20 cellular contexts compared by ENCODE assay signal in genomic region chr20:3180319-3180718, GRCh38. TPM values are rescaled to one million over a fixed set of nuclear protein-coding genes. Genes with fewer than 3 reads are reported as not detected.
DNase-seq lines count a peak whose midpoint lies in the region; ATAC-seq, FAIRE-seq and TF ChIP-seq lines count a peak whose summit lies in the region.
"Had no signal": no experiment of that assay in that cellular context is flagged by ENCODE, and none has a peak within 500 bp of the region (broad histone marks: within the 10 kb centered on the region; RNA-seq: fewer than 3 reads in every experiment).

No MANE protein-coding gene starts in this region.

- H3K27ac ChIP-seq in WERI-Rb-1 (no peak overlapping the region), HepG2 (ENCODE audit: extremely low read length, insufficient read depth, low read length) (no peak overlapping the region), endodermal cell (ENCODE audit: low read depth, low read length) (no peak overlapping the region)
- H3K27ac ChIP-seq: HL-60 had no signal

- H3K9ac ChIP-seq in HepG2 (ENCODE audit: insufficient read depth, low read depth, low read length) (no peak overlapping the region), endodermal cell (ENCODE audit: extremely low read depth, low read length, poor library complexity, severe bottlenecking) (no peak overlapping the region)

- no peaks in the 10 kb centered on the region; the same call in none of the 2 replicates for H3K36me3 ChIP-seq in WERI-Rb-1
- no peaks in the 10 kb centered on the region; a peak in 2 of 5 replicates for H3K36me3 ChIP-seq in HepG2 (replicated peaks in 1 of 2; ENCODE audit: control insufficient read depth in 1 of 2, insufficient read depth in 2 of 2, low read length in 2 of 2)
- H3K36me3 ChIP-seq in endodermal cell (ENCODE audit: control insufficient read depth, insufficient read depth, low read length), result no peaks in the 10 kb centered on the region
- H3K36me3 ChIP-seq: BE2C had no signal

- H3K27me3 ChIP-seq in WERI-Rb-1 (ENCODE audit: insufficient read depth, low read depth, severe bottlenecking) (no peaks in the 10 kb centered on the region), HepG2 (ENCODE audit: control insufficient read depth in 1 of 2, insufficient read depth in 2 of 2, low read length in 2 of 2) (no peaks in the 10 kb centered on the region), endodermal cell (ENCODE audit: control insufficient read depth, insufficient read depth, low read length, poor library complexity, severe bottlenecking) (no peaks in the 10 kb centered on the region)

- peaks cover 3% of the 10 kb centered on the region for H3K4me1 Mint-ChIP-seq in HFFc6 (ENCODE audit: low read depth)
- H3K4me1 Mint-ChIP-seq in endodermal cell, result peaks cover 9% of the 10 kb centered on the region
- H3K4me1 Mint-ChIP-seq: CD8-positive, alpha-beta memory T cell had no signal

- no peak for TF ChIP-seq RAD21 in HepG2 (CRISPR knock-in tag; IDR thresholded peaks at IDR 0.05)

- no peak for TF ChIP-seq POLR2A in HepG2 (IDR thresholded peaks at IDR 0.05; ENCODE audit: insufficient read depth in 1 of 2, low read depth in 2 of 2, low read length in 2 of 2)

- no peak for ATAC-seq in HepG2
- no peak for ATAC-seq in GM18907 (IDR thresholded peaks at IDR 0.05; ENCODE audit: unreplicated experiment)
- ATAC-seq: GM23338 had no signal

- no TSS peak for BruUV-seq in HepG2 (replicated peaks; lab: Mats Ljungman, UMichigan)

- H3K9me3 ChIP-seq in WERI-Rb-1 (ENCODE audit: severe bottlenecking) (no peaks in the 10 kb centered on the region), HepG2 (ENCODE audit: low read length) (no peaks in the 10 kb centered on the region), endodermal cell (ENCODE audit: control insufficient read depth, low read length) (no peaks in the 10 kb centered on the region)
- H3K9me3 ChIP-seq: BE2C had no signal

- TF ChIP-seq CTCF in HFFc6 (IDR thresholded peaks at IDR 0.05), result no peak
- TF ChIP-seq CTCF in WERI-Rb-1 (IDR thresholded peaks at IDR 0.05; ENCODE audit: low read depth, low read length), result no peak
- no peak for TF ChIP-seq CTCF in HepG2 (CRISPR knock-in tag; IDR thresholded peaks at IDR 0.05)
- no peak for TF ChIP-seq CTCF in endodermal cell (conservative IDR thresholded peaks at IDR 0.05)

- 0 out of 2 replicates have a peak, but pooled peaks cover 3% of the 10 kb centered on the region for H3K27me3 Mint-ChIP-seq in HFFc6 (ENCODE audit: insufficient read depth)
- no peaks in the 10 kb centered on the region for H3K27me3 Mint-ChIP-seq in endodermal cell (ENCODE audit: insufficient read depth)
- H3K27me3 Mint-ChIP-seq: CD8-positive, alpha-beta memory T cell had no signal

- H3K4me3 ChIP-seq in WERI-Rb-1 (ENCODE audit: low read depth, low read length) (no peak overlapping the region), HepG2 (replicated peaks in 1 of 3; ENCODE audit: insufficient read depth in 1 of 3, low read depth in 2 of 3, low read length in 3 of 3) (no peak overlapping the region), endodermal cell (ENCODE audit: low read length) (no peak overlapping the region)
- H3K4me3 ChIP-seq: GM23338 had no signal

- CTCF ChIA-PET in HepG2 (lab: Yijun Ruan, JAX; ENCODE audit: low intra/inter-chr PET ratio, low total read pairs), result no interaction called here

- 0 out of 2 replicates have a peak overlapping the region, but pooled peaks have one; percentile 5 for H3K27ac Mint-ChIP-seq in HFFc6
- no peak overlapping the region for H3K27ac Mint-ChIP-seq in endodermal cell
- H3K27ac Mint-ChIP-seq: CD4-positive, CD25-positive, alpha-beta regulatory T cell; GM23338 had no signal

- WGBS in HepG2 (ENCODE audit: low lambda C conversion rate), result 85% methylated on average over 4 of the region's 4 CpGs
- WGBS in endodermal cell (ENCODE audit: insufficient coverage in 1 of 2, insufficient read length in 1 of 2), 2 experiments, result 63 to 75% methylated on average over 2 to 4 of the region's 4 CpGs

- H3K9me3 Mint-ChIP-seq in HFFc6 (no peaks in the 10 kb centered on the region), endodermal cell (no peaks in the 10 kb centered on the region)
- H3K9me3 Mint-ChIP-seq: CD4-positive, CD25-positive, alpha-beta regulatory T cell; CD8-positive, alpha-beta memory T cell; GM23338 had no signal

- no peaks in the 10 kb centered on the region for H4K20me1 ChIP-seq in HepG2 (ENCODE audit: insufficient read depth, low read length)

- intact Hi-C loops in HepG2 (cut with micrococcal nuclease; ENCODE audit: unreplicated experiment), result no loop called here

- no peak for TF ChIP-seq EP300 in HepG2 (IDR thresholded peaks at IDR 0.05; ENCODE audit: low read depth in 2 of 2, low read length in 2 of 2)
- no peak for TF ChIP-seq EP300 in HepG2 (CRISPR knock-in tag; IDR thresholded peaks at IDR 0.05; ENCODE audit: borderline replicate concordance)

- DNase-seq in HFFc6, result no peak
- DNase-seq in WERI-Rb-1, result peak; percentile 36
- DNase-seq in HepG2 (ENCODE audit: low spot score), result no peak
- no peak for DNase-seq in activated CD8-positive, alpha-beta memory T cell treated with anti-CD3 and anti-CD28 coated beads for 24 hours
- DNase-seq in endodermal cell, result no peak
- DNase-seq: BE2C; C1 segment of cervical spinal cord; CD4-positive, CD25-positive, alpha-beta regulatory T cell; COR-L47; HCEC 1CT; IMR-90 had no signal

- H2AFZ ChIP-seq in HepG2 (ENCODE audit: low read length), result no peak overlapping the region
- H2AFZ ChIP-seq: GM23338 had no signal

- no peak for FAIRE-seq in HepG2 (lab: Jason Lieb, UNC)
- FAIRE-seq: D721Med, G401.6, GM12892, GM18507, H54 had no signal

- H3K4me1 ChIP-seq in HepG2 (ENCODE audit: insufficient read depth, low read length) (peaks cover 10% of the 10 kb centered on the region), endodermal cell (ENCODE audit: control insufficient read depth, insufficient read depth, low read length) (peaks cover 5% of the 10 kb centered on the region)
- H3K4me1 ChIP-seq: BE2C had no signal

- H3K4me3 Mint-ChIP-seq in HFFc6, result no peak overlapping the region
- no peak overlapping the region for H3K4me3 Mint-ChIP-seq in endodermal cell
- H3K4me3 Mint-ChIP-seq: CD4-positive, CD25-positive, alpha-beta regulatory T cell; CD8-positive, alpha-beta memory T cell; GM23338 had no signal

- H3K79me2 ChIP-seq in HepG2 (ENCODE audit: insufficient read depth, low read length), result peaks cover 2% of the 10 kb centered on the region

- H3K36me3 Mint-ChIP-seq in HFFc6 (ENCODE audit: low read depth), result no peaks in the 10 kb centered on the region
- H3K36me3 Mint-ChIP-seq in endodermal cell (ENCODE audit: low read depth), result peaks cover 7% of the 10 kb centered on the region
- H3K36me3 Mint-ChIP-seq: CD4-positive, CD25-positive, alpha-beta regulatory T cell; CD8-positive, alpha-beta memory T cell had no signal

- in situ Hi-C loops in HepG2 (cut with HindIII; ENCODE audit: extremely low pct_ligation_motif_present, low pct_unique_long_range_greater_than_20kb), result no loop called here

- POLR2A ChIA-PET in HepG2 (lab: Yijun Ruan, JAX), result no interaction called here

- no peak overlapping the region for H3K4me2 ChIP-seq in HepG2 (ENCODE audit: low read depth, low read length)
- H3K4me2 ChIP-seq: GM23338 had no signal

RNA-seq across cellular contexts. Expression of gene LZTS3, which starts 7.0 kb away (rescaled TPM):
- 1 to 10 TPM; 2.7 to 6.1 (median 3.0) TPM for total RNA-seq in HFFc6 (2021; fragmentation: NEBNext Ultra II Directional; extraction: Animal tissue kit (Norgen Biotek cat#: 25700))
- total RNA-seq in HepG2 (2016; rRNA removed; fragmentation: Illumina TruSeq; extraction: Trizol) (7.4 and 10.1 TPM in 2 replicates), endodermal cell (10 to 100 TPM; 26.8 to 27.7 TPM)
- total RNA-seq in HepG2 (2016; cell fraction: cytosol; rRNA removed; fragmentation: Illumina TruSeq; extraction: Trizol; ENCODE audit: low read depth), result 1.6 and 1.9 TPM in 2 replicates
- 7.6 and 10.2 TPM in 2 replicates for total RNA-seq in HepG2 (2016; cell fraction: insoluble cytoplasmic fraction; rRNA removed; fragmentation: Illumina TruSeq; extraction: Trizol)
- 5.4 and 6.1 TPM in 2 replicates for total RNA-seq in HepG2 (2016; cell fraction: membrane; rRNA removed; fragmentation: Illumina TruSeq; extraction: Trizol)
- 7.0 and 8.3 TPM in 2 replicates for total RNA-seq in HepG2 (2016; cell fraction: nucleus; rRNA removed; fragmentation: Illumina TruSeq; extraction: Trizol)
- 31.3 and 49.2 TPM in 2 replicates for polyA plus RNA-seq in HepG2 (2011; rRNA removed)
- 33.5 and 37.7 TPM in 2 replicates for polyA plus RNA-seq in HepG2 (2011; cell fraction: cytosol; rRNA removed)
- polyA plus RNA-seq in HepG2 (2011; cell fraction: nucleus; rRNA removed), result 96.7 and 99.2 TPM in 2 replicates
- polyA plus RNA-seq in HepG2 (2012), result 15.6 and 27.0 TPM in 2 replicates
- polyA plus RNA-seq in HepG2 (2016; cell fraction: cytosol; fragmentation: Illumina TruSeq; extraction: Trizol; ENCODE audit: low read depth), result 1.5 TPM in 2 replicates
- polyA plus RNA-seq in HepG2 (2016; cell fraction: insoluble cytoplasmic fraction; fragmentation: Illumina TruSeq; extraction: Trizol; ENCODE audit: low read depth), result 10.0 and 11.9 TPM in 2 replicates
- 5.0 and 5.4 TPM in 2 replicates for polyA plus RNA-seq in HepG2 (2016; cell fraction: membrane; fragmentation: Illumina TruSeq; extraction: Trizol; ENCODE audit: low read depth)
- polyA plus RNA-seq in HepG2 (2016; cell fraction: nucleus; fragmentation: Illumina TruSeq; extraction: Trizol; ENCODE audit: insufficient read depth, low read depth), result 19.6 and 21.4 TPM in 2 replicates
- polyA minus RNA-seq in HepG2 (2011; rRNA and poly(A)+ RNA removed; ENCODE audit: low replicate concordance), result 1.3 and 64.0 TPM in 2 replicates
- 19.8 and 26.7 TPM in 2 replicates for polyA minus RNA-seq in HepG2 (2011; cell fraction: cytosol; rRNA and poly(A)+ RNA removed)
- polyA minus RNA-seq in HepG2 (2011; cell fraction: nucleus; rRNA and poly(A)+ RNA removed), result 14.9 and 19.3 TPM in 2 replicates
- 8.8 TPM for polyA plus RNA-seq in endodermal cell (2013, experiment 1 of 2)
- polyA plus RNA-seq in endodermal cell (2013, experiment 2 of 2), result 7.5 TPM

RNA-seq across cellular contexts. Expression of gene FASTKD5, which starts 20.7 kb away (rescaled TPM):
- 10 to 100 TPM; 11.9 to 15.0 (median 13.8) TPM for total RNA-seq in HFFc6 (2021; fragmentation: NEBNext Ultra II Directional; extraction: Animal tissue kit (Norgen Biotek cat#: 25700))
- 46.8 and 63.4 TPM in 2 replicates for total RNA-seq in HepG2 (2016; rRNA removed; fragmentation: Illumina TruSeq; extraction: Trizol)
- 4.3 and 4.6 TPM in 2 replicates for total RNA-seq in HepG2 (2016; cell fraction: cytosol; rRNA removed; fragmentation: Illumina TruSeq; extraction: Trizol; ENCODE audit: low read depth)
- 45.4 and 62.9 TPM in 2 replicates for total RNA-seq in HepG2 (2016; cell fraction: insoluble cytoplasmic fraction; rRNA removed; fragmentation: Illumina TruSeq; extraction: Trizol)
- 15.5 and 16.7 TPM in 2 replicates for total RNA-seq in HepG2 (2016; cell fraction: membrane; rRNA removed; fragmentation: Illumina TruSeq; extraction: Trizol)
- 27.9 and 28.4 TPM in 2 replicates for total RNA-seq in HepG2 (2016; cell fraction: nucleus; rRNA removed; fragmentation: Illumina TruSeq; extraction: Trizol)
- polyA plus RNA-seq in HepG2 (2011; rRNA removed), result 34.4 and 36.6 TPM in 2 replicates
- polyA plus RNA-seq in HepG2 (2011; cell fraction: cytosol; rRNA removed), result 23.0 and 32.0 TPM in 2 replicates
- polyA plus RNA-seq in HepG2 (2011; cell fraction: nucleus; rRNA removed), result 12.1 and 17.5 TPM in 2 replicates
- polyA plus RNA-seq in HepG2 (2012), result 23.7 and 26.2 TPM in 2 replicates
- polyA plus RNA-seq in HepG2 (2016; cell fraction: cytosol; fragmentation: Illumina TruSeq; extraction: Trizol; ENCODE audit: low read depth), result 2.5 TPM in 2 replicates
- polyA plus RNA-seq in HepG2 (2016; cell fraction: insoluble cytoplasmic fraction; fragmentation: Illumina TruSeq; extraction: Trizol; ENCODE audit: low read depth), result 55.4 and 56.5 TPM in 2 replicates
- polyA plus RNA-seq in HepG2 (2016; cell fraction: membrane; fragmentation: Illumina TruSeq; extraction: Trizol; ENCODE audit: low read depth), result 6.5 and 7.2 TPM in 2 replicates
- polyA plus RNA-seq in HepG2 (2016; cell fraction: nucleus; fragmentation: Illumina TruSeq; extraction: Trizol; ENCODE audit: insufficient read depth, low read depth), result 33.3 and 36.2 TPM in 2 replicates
- 24.9 and 38.7 TPM in 2 replicates for polyA minus RNA-seq in HepG2 (2011; rRNA and poly(A)+ RNA removed; ENCODE audit: low replicate concordance)
- 27.8 and 30.8 TPM in 2 replicates for polyA minus RNA-seq in HepG2 (2011; cell fraction: cytosol; rRNA and poly(A)+ RNA removed)
- polyA minus RNA-seq in HepG2 (2011; cell fraction: nucleus; rRNA and poly(A)+ RNA removed), result 26.4 and 34.6 TPM in 2 replicates
- total RNA-seq in endodermal cell, result 10 to 100 TPM; 13.9 to 20.0 TPM
- 11.9 TPM for polyA plus RNA-seq in endodermal cell (2013, experiment 1 of 2)
- 10.1 TPM for polyA plus RNA-seq in endodermal cell (2013, experiment 2 of 2)

RNA-seq across cellular contexts. Expression of gene UBOX5, which starts 20.7 kb away (rescaled TPM):
- total RNA-seq in HFFc6 (2021; fragmentation: NEBNext Ultra II Directional; extraction: Animal tissue kit (Norgen Biotek cat#: 25700)), result 1 to 10 TPM; 5.0 to 6.1 (median 5.5) TPM
- total RNA-seq in HepG2 (2016; rRNA removed; fragmentation: Illumina TruSeq; extraction: Trizol) (5.4 and 5.6 TPM in 2 replicates), endodermal cell (10 to 100 TPM in 1 of 2 donors, 1 to 10 TPM in 1; 5.3 to 10.8 TPM)
- 1.1 and 1.2 TPM in 2 replicates for total RNA-seq in HepG2 (2016; cell fraction: cytosol; rRNA removed; fragmentation: Illumina TruSeq; extraction: Trizol; ENCODE audit: low read depth)
- total RNA-seq in HepG2 (2016; cell fraction: insoluble cytoplasmic fraction; rRNA removed; fragmentation: Illumina TruSeq; extraction: Trizol), result 4.7 and 5.2 TPM in 2 replicates
- total RNA-seq in HepG2 (2016; cell fraction: membrane; rRNA removed; fragmentation: Illumina TruSeq; extraction: Trizol), result 3.0 TPM in 2 replicates
- total RNA-seq in HepG2 (2016; cell fraction: nucleus; rRNA removed; fragmentation: Illumina TruSeq; extraction: Trizol), result 3.8 and 4.4 TPM in 2 replicates
- polyA plus RNA-seq in HepG2 (2011; rRNA removed), result 4.6 and 5.3 TPM in 2 replicates
- 4.0 and 4.4 TPM in 2 replicates for polyA plus RNA-seq in HepG2 (2011; cell fraction: cytosol; rRNA removed)
- 6.4 and 7.0 TPM in 2 replicates for polyA plus RNA-seq in HepG2 (2011; cell fraction: nucleus; rRNA removed)
- 3.5 and 3.7 TPM in 2 replicates for polyA plus RNA-seq in HepG2 (2012)
- polyA plus RNA-seq in HepG2 (2016; cell fraction: cytosol; fragmentation: Illumina TruSeq; extraction: Trizol; ENCODE audit: low read depth), result 0.60 and 0.69 TPM in 2 replicates
- 5.0 and 5.2 TPM in 2 replicates for polyA plus RNA-seq in HepG2 (2016; cell fraction: insoluble cytoplasmic fraction; fragmentation: Illumina TruSeq; extraction: Trizol; ENCODE audit: low read depth)
- 1.2 and 1.6 TPM in 2 replicates for polyA plus RNA-seq in HepG2 (2016; cell fraction: membrane; fragmentation: Illumina TruSeq; extraction: Trizol; ENCODE audit: low read depth)
- 5.2 and 5.3 TPM in 2 replicates for polyA plus RNA-seq in HepG2 (2016; cell fraction: nucleus; fragmentation: Illumina TruSeq; extraction: Trizol; ENCODE audit: insufficient read depth, low read depth)
- polyA minus RNA-seq in HepG2 (2011; rRNA and poly(A)+ RNA removed; ENCODE audit: low replicate concordance), result 2.1 and 16.1 TPM in 2 replicates
- 4.9 and 5.5 TPM in 2 replicates for polyA minus RNA-seq in HepG2 (2011; cell fraction: cytosol; rRNA and poly(A)+ RNA removed)
- polyA minus RNA-seq in HepG2 (2011; cell fraction: nucleus; rRNA and poly(A)+ RNA removed), result 5.0 and 6.8 TPM in 2 replicates
- 6.6 TPM for polyA plus RNA-seq in endodermal cell (2013, experiment 1 of 2)
- 6.8 TPM for polyA plus RNA-seq in endodermal cell (2013, experiment 2 of 2)

RNA-seq across cellular contexts. Expression of gene DDRGK1, which starts 24.2 kb away (rescaled TPM):
- total RNA-seq in HFFc6 (2021; fragmentation: NEBNext Ultra II Directional; extraction: Animal tissue kit (Norgen Biotek cat#: 25700)), result 10 to 100 TPM; 30.3 to 68.3 (median 31.5) TPM
- total RNA-seq in HepG2 (2016; rRNA removed; fragmentation: Illumina TruSeq; extraction: Trizol) (75.4 and 149 TPM in 2 replicates), endodermal cell (10 to 100 TPM; 55.0 to 59.3 TPM)
- 59.4 and 65.6 TPM in 2 replicates for total RNA-seq in HepG2 (2016; cell fraction: cytosol; rRNA removed; fragmentation: Illumina TruSeq; extraction: Trizol; ENCODE audit: low read depth)
- 69.3 and 161 TPM in 2 replicates for total RNA-seq in HepG2 (2016; cell fraction: insoluble cytoplasmic fraction; rRNA removed; fragmentation: Illumina TruSeq; extraction: Trizol)
- 57.6 and 58.7 TPM in 2 replicates for total RNA-seq in HepG2 (2016; cell fraction: membrane; rRNA removed; fragmentation: Illumina TruSeq; extraction: Trizol)
- total RNA-seq in HepG2 (2016; cell fraction: nucleus; rRNA removed; fragmentation: Illumina TruSeq; extraction: Trizol), result 105 and 136 TPM in 2 replicates
- polyA plus RNA-seq in HepG2 (2011; rRNA removed), result 96.7 and 116 TPM in 2 replicates
- polyA plus RNA-seq in HepG2 (2011; cell fraction: cytosol; rRNA removed), result 133 and 142 TPM in 2 replicates
- polyA plus RNA-seq in HepG2 (2011; cell fraction: nucleus; rRNA removed), result 122 and 134 TPM in 2 replicates
- 104 and 147 TPM in 2 replicates for polyA plus RNA-seq in HepG2 (2012)
- polyA plus RNA-seq in HepG2 (2016; cell fraction: cytosol; fragmentation: Illumina TruSeq; extraction: Trizol; ENCODE audit: low read depth), result 51.1 and 51.9 TPM in 2 replicates
- polyA plus RNA-seq in HepG2 (2016; cell fraction: insoluble cytoplasmic fraction; fragmentation: Illumina TruSeq; extraction: Trizol; ENCODE audit: low read depth), result 80.6 and 85.9 TPM in 2 replicates
- polyA plus RNA-seq in HepG2 (2016; cell fraction: membrane; fragmentation: Illumina TruSeq; extraction: Trizol; ENCODE audit: low read depth), result 52.8 and 53.4 TPM in 2 replicates
- polyA plus RNA-seq in HepG2 (2016; cell fraction: nucleus; fragmentation: Illumina TruSeq; extraction: Trizol; ENCODE audit: insufficient read depth, low read depth), result 240 and 250 TPM in 2 replicates
- polyA minus RNA-seq in HepG2 (2011; rRNA and poly(A)+ RNA removed; ENCODE audit: low replicate concordance), result 19.0 and 51.1 TPM in 2 replicates
- polyA minus RNA-seq in HepG2 (2011; cell fraction: cytosol; rRNA and poly(A)+ RNA removed), result 40.1 and 44.2 TPM in 2 replicates
- 48.9 and 52.6 TPM in 2 replicates for polyA minus RNA-seq in HepG2 (2011; cell fraction: nucleus; rRNA and poly(A)+ RNA removed)
- 45.8 TPM for polyA plus RNA-seq in endodermal cell (2013, experiment 1 of 2)
- polyA plus RNA-seq in endodermal cell (2013, experiment 2 of 2), result 38.0 TPM

RNA-seq across cellular contexts. Expression of gene ITPA, which starts 29.0 kb away (rescaled TPM):
- total RNA-seq in HFFc6 (2021; fragmentation: NEBNext Ultra II Directional; extraction: Animal tissue kit (Norgen Biotek cat#: 25700)), result 10 to 100 TPM; 62.3 to 76.7 (median 70.2) TPM
- total RNA-seq in HepG2 (2016; rRNA removed; fragmentation: Illumina TruSeq; extraction: Trizol), result 101 and 103 TPM in 2 replicates
- total RNA-seq in HepG2 (2016; cell fraction: cytosol; rRNA removed; fragmentation: Illumina TruSeq; extraction: Trizol; ENCODE audit: low read depth), result 30.5 and 31.5 TPM in 2 replicates
- 108 TPM in 2 replicates for total RNA-seq in HepG2 (2016; cell fraction: insoluble cytoplasmic fraction; rRNA removed; fragmentation: Illumina TruSeq; extraction: Trizol)
- total RNA-seq in HepG2 (2016; cell fraction: membrane; rRNA removed; fragmentation: Illumina TruSeq; extraction: Trizol), result 45.6 and 53.1 TPM in 2 replicates
- 51.5 and 65.6 TPM in 2 replicates for total RNA-seq in HepG2 (2016; cell fraction: nucleus; rRNA removed; fragmentation: Illumina TruSeq; extraction: Trizol)
- 60.1 and 73.4 TPM in 2 replicates for polyA plus RNA-seq in HepG2 (2011; rRNA removed)
- 53.2 and 73.4 TPM in 2 replicates for polyA plus RNA-seq in HepG2 (2011; cell fraction: cytosol; rRNA removed)
- 110 and 129 TPM in 2 replicates for polyA plus RNA-seq in HepG2 (2011; cell fraction: nucleus; rRNA removed)
- 55.6 and 63.4 TPM in 2 replicates for polyA plus RNA-seq in HepG2 (2012)
- polyA plus RNA-seq in HepG2 (2016; cell fraction: cytosol; fragmentation: Illumina TruSeq; extraction: Trizol; ENCODE audit: low read depth), result 27.3 and 27.6 TPM in 2 replicates
- 106 and 109 TPM in 2 replicates for polyA plus RNA-seq in HepG2 (2016; cell fraction: insoluble cytoplasmic fraction; fragmentation: Illumina TruSeq; extraction: Trizol; ENCODE audit: low read depth)
- 28.9 and 33.4 TPM in 2 replicates for polyA plus RNA-seq in HepG2 (2016; cell fraction: membrane; fragmentation: Illumina TruSeq; extraction: Trizol; ENCODE audit: low read depth)
- polyA plus RNA-seq in HepG2 (2016; cell fraction: nucleus; fragmentation: Illumina TruSeq; extraction: Trizol; ENCODE audit: insufficient read depth, low read depth), result 144 and 151 TPM in 2 replicates
- polyA minus RNA-seq in HepG2 (2011; rRNA and poly(A)+ RNA removed; ENCODE audit: low replicate concordance), result 24.1 and 25.5 TPM in 2 replicates
- polyA minus RNA-seq in HepG2 (2011; cell fraction: cytosol; rRNA and poly(A)+ RNA removed), result 15.4 and 25.9 TPM in 2 replicates
- polyA minus RNA-seq in HepG2 (2011; cell fraction: nucleus; rRNA and poly(A)+ RNA removed), result 23.0 and 28.2 TPM in 2 replicates
- total RNA-seq in endodermal cell, result 10 to 100 TPM; 50.8 to 53.6 TPM
- polyA plus RNA-seq in endodermal cell (2013, experiment 1 of 2), result 47.9 TPM
- 37.1 TPM for polyA plus RNA-seq in endodermal cell (2013, experiment 2 of 2)
